ENCODE assay signal across 1 cellular context in the genomic region with DNA sequence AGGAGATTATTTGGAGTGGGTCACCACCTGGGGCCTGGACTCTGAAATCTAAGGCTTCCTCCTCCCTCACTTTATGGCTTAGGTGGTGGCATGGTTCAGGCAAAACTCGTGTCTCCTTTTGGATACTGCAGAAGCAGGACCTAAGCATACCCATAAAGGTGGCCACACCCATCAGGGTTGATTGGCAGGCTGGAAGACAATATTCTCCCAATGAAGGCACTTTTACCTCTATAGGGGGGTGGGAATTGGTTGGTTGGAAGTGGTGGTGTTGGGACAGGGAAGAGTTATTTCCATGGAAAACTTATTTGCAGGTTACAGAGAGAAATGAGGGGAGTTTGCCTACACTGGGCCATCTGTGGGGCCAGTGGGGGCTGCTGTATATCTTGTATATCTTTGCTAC.
TF ChIP-seq lines count a peak whose summit lies in the region.

No MANE protein-coding gene starts in this region.

TF ChIP-seq in GM12878, 131 proteins besides CTCF, POLR2A, EP300 and RAD21:
- no peak for TF ChIP-seq POLR2AphosphoS2 (IDR thresholded peaks at IDR 0.05; ENCODE audit: low read depth, low read length)
- no peak for TF ChIP-seq ZBTB4 (CRISPR knock-in tag; IDR thresholded peaks at IDR 0.05)
- TF ChIP-seq, protein P1, sequence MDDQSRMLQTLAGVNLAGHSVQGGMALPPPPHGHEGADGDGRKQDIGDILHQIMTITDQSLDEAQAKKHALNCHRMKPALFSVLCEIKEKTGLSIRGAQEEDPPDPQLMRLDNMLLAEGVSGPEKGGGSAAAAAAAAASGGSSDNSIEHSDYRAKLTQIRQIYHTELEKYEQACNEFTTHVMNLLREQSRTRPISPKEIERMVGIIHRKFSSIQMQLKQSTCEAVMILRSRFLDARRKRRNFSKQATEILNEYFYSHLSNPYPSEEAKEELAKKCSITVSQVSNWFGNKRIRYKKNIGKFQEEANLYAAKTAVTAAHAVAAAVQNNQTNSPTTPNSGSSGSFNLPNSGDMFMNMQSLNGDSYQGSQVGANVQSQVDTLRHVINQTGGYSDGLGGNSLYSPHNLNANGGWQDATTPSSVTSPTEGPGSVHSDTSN (IDR thresholded peaks at IDR 0.05; ENCODE audit: insufficient replicate concordance, low read depth, low read length) = peak; percentile 26
- TF ChIP-seq, protein P2, sequence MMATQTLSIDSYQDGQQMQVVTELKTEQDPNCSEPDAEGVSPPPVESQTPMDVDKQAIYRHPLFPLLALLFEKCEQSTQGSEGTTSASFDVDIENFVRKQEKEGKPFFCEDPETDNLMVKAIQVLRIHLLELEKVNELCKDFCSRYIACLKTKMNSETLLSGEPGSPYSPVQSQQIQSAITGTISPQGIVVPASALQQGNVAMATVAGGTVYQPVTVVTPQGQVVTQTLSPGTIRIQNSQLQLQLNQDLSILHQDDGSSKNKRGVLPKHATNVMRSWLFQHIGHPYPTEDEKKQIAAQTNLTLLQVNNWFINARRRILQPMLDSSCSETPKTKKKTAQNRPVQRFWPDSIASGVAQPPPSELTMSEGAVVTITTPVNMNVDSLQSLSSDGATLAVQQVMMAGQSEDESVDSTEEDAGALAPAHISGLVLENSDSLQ (IDR thresholded peaks at IDR 0.05) = peak; percentile 61; the same call in 1 of the 2 replicates
- TF ChIP-seq ZNF622 (IDR thresholded peaks at IDR 0.05) = no peak
- no peak for TF ChIP-seq NRF1 (conservative IDR thresholded peaks at IDR 0.05; ENCODE audit: low read depth, low read length)
- TF ChIP-seq NFYA (IDR thresholded peaks at IDR 0.05; ENCODE audit: borderline replicate concordance, low read depth, low read length) = no peak
